Comparison of ENCODE assay signal across 22 cellular contexts in genomic region chr3:10467204-10467603, GRCh38. TPM values are rescaled to one million over a fixed set of nuclear protein-coding genes. Genes with fewer than 3 reads are reported as not detected.
"Had no signal": no experiment of that assay in that cellular context is flagged by ENCODE, and none has a peak within 500 bp of the region (broad histone marks: within the 10 kb centered on the region; RNA-seq: fewer than 3 reads in every experiment).

No MANE protein-coding gene starts in this region.

- DNase-seq: IMR-90, Karpas-422, KG1, MM.1S, NCI-H1092 treated with DMSO at 0.1 percent for 48 hours, NCI-H1436, NCI-H187, NCI-H2029, NCI-H2081 treated with DMSO at 0.1 percent for 48 hours, NCI-H2171, NCI-H226, NCI-H446, NCI-H510A, NCI-H524 treated with DMSO at 0.1 percent for 48 hours, NCI-H69, NCI-H774, RPMI8226, SHP77 had no signal

- ATAC-seq: HepG2, SK-N-SH treated with all-trans-retinoic acid at 6 μM for 48 hours had no signal

RNA-seq across cellular contexts. Expression of gene ATP2B2, which starts 38.2 kb away (rescaled TPM):
- total RNA-seq: M059J, SK-MEL-5 had no signal
